Comparison of ENCODE assay signal across 11 cellular contexts in genomic region chr1:19400875-19401854, GRCh38.
DNase-seq lines count a peak whose midpoint lies in the region; ATAC-seq and TF ChIP-seq lines count a peak whose summit lies in the region.
"Had no signal": no experiment of that assay in that cellular context is flagged by ENCODE, and none has a peak within 500 bp of the region (broad histone marks: within the 10 kb centered on the region; RNA-seq: fewer than 3 reads in every experiment).

No MANE protein-coding gene starts in this region.

- no peak for ATAC-seq in natural killer cell
- no peak for ATAC-seq in GM21786 (IDR thresholded peaks at IDR 0.05; ENCODE audit: unreplicated experiment)
- ATAC-seq: body of pancreas, Panc1 had no signal

- no peaks in the 10 kb centered on the region for H3K9me3 Mint-ChIP-seq in natural killer cell

- no peaks in the 10 kb centered on the region for H3K36me3 Mint-ChIP-seq in natural killer cell

- no peak for TF ChIP-seq CTCF in natural killer cell (IDR thresholded peaks at IDR 0.05)

- peaks cover 63 to 78% of the 10 kb centered on the region in 2 donors for H3K4me1 Mint-ChIP-seq in natural killer cell

- intact Hi-C loops in natural killer cell (cut with micrococcal nuclease): no loop called here

- no peak overlapping the region for H3K4me3 ChIP-seq in BLaER1
- no peak overlapping the region for H3K4me3 ChIP-seq in HUES64 (ENCODE audit: low read length)
- no peak overlapping the region for H3K4me3 ChIP-seq in ectodermal cell (ENCODE audit: insufficient read depth, low read depth, low read length)
- H3K4me3 ChIP-seq: body of pancreas had no signal

- no peaks in the 10 kb centered on the region for H3K27me3 Mint-ChIP-seq in natural killer cell (ENCODE audit: low read depth in 2 of 2)

- H3K9me3 ChIP-seq in BLaER1 (no peaks in the 10 kb centered on the region), HUES64 (ENCODE audit: insufficient read depth, low read depth, low read length) (no peaks in the 10 kb centered on the region), ectodermal cell (ENCODE audit: control insufficient read depth, low read length) (no peaks in the 10 kb centered on the region)
- H3K9me3 ChIP-seq: body of pancreas had no signal

- WGBS in HUES64: 67% methylated on average over 10 of the region's 10 CpGs
- WGBS in ectodermal cell, 2 experiments: 51 to 56% methylated on average over 10 of the region's 10 CpGs

- H3K4me1 ChIP-seq in BLaER1: peaks cover 62% of the 10 kb centered on the region
- peaks cover 36% of the 10 kb centered on the region for H3K4me1 ChIP-seq in HUES64 (ENCODE audit: insufficient read depth, low read length)
- H3K4me1 ChIP-seq in ectodermal cell (ENCODE audit: control insufficient read depth, insufficient read depth, low read length): peaks cover 54% of the 10 kb centered on the region
- H3K4me1 ChIP-seq: body of pancreas had no signal

- H3K4me2 ChIP-seq in BLaER1: peak overlapping the region; percentile 61

- peaks cover 81% of the 10 kb centered on the region for H4K20me1 ChIP-seq in BLaER1

- no peak overlapping the region for H3K4me3 Mint-ChIP-seq in natural killer cell

- H3K9ac ChIP-seq in BLaER1: no peak overlapping the region; the same call in 1 of the 2 replicates
- no peak overlapping the region for H3K9ac ChIP-seq in HUES64 (ENCODE audit: low read depth, low read length)

- DNase-seq in natural killer cell: no peak
- no peak for DNase-seq in substantia nigra (lab: John Stamatoyannopoulos, UW)
- DNase-seq in SKM-1 treated with dmso at 0.1 percent for 144 hours (lab: John Stamatoyannopoulos, UW; ENCODE audit: unreplicated experiment): no peak
- no peak for DNase-seq in HK-2 (ENCODE audit: unreplicated experiment)
- DNase-seq: activated CD4-positive, alpha-beta T cell treated with anti-CD3 and anti-CD28 coated beads for 48 hours; body of pancreas had no signal

- H3K27me3 ChIP-seq in BLaER1 (no peaks in the 10 kb centered on the region), HUES64 (ENCODE audit: insufficient read depth, low read length) (no peaks in the 10 kb centered on the region), ectodermal cell (ENCODE audit: control insufficient read depth, insufficient read depth, low read length, poor library complexity, severe bottlenecking) (no peaks in the 10 kb centered on the region)
- H3K27me3 ChIP-seq: body of pancreas had no signal

- peaks cover 46% of the 10 kb centered on the region for H3K36me3 ChIP-seq in BLaER1
- no peaks in the 10 kb centered on the region; the same call in none of the 2 replicates for H3K36me3 ChIP-seq in HUES64 (ENCODE audit: insufficient read depth, low read length)
- H3K36me3 ChIP-seq in ectodermal cell (ENCODE audit: control insufficient read depth, insufficient read depth, low read length): no peaks in the 10 kb centered on the region

- peak overlapping the region; percentile 72 to 77 for H3K27ac Mint-ChIP-seq in natural killer cell

- H3K27ac ChIP-seq in BLaER1 (0 out of 2 replicates have a peak overlapping the region, but pooled peaks have one; percentile 8), HUES64 (ENCODE audit: low read depth, low read length) (peak overlapping the region; percentile 72; the same call in 1 of the 2 replicates), ectodermal cell (ENCODE audit: insufficient read depth, low read depth, low read length, poor library complexity, severe bottlenecking) (peak overlapping the region; percentile 39), substantia nigra (ENCODE audit: low read depth, low read length, poor library complexity, severe bottlenecking) (no peak overlapping the region)
- H3K27ac ChIP-seq: body of pancreas had no signal
